Comparison of ENCODE assay signal across 1 cellular context in genomic region chr6:5314191-5314865, GRCh38.
TF ChIP-seq lines count a peak whose summit lies in the region.

No MANE protein-coding gene starts in this region.

TF ChIP-seq in GM12878, 131 proteins besides CTCF, POLR2A, EP300 and RAD21:
- no peak for TF ChIP-seq ZNF687 (IDR thresholded peaks at IDR 0.05)
- TF ChIP-seq E2F8 (IDR thresholded peaks at IDR 0.05; ENCODE audit: low read depth, partially characterized antibody), result no peak
- no peak for TF ChIP-seq LARP7 (IDR thresholded peaks at IDR 0.05)
- no peak for TF ChIP-seq RFX5 (IDR thresholded peaks at IDR 0.05; ENCODE audit: low read depth, low read length)
- TF ChIP-seq ZNF592 (IDR thresholded peaks at IDR 0.05), result no peak
- TF ChIP-seq ASH2L (IDR thresholded peaks at IDR 0.05; ENCODE audit: borderline replicate concordance, low read depth), result no peak
- no peak for TF ChIP-seq ETV6 (conservative IDR thresholded peaks at IDR 0.05 in 1 of 2, IDR thresholded peaks at IDR 0.05 in 1 of 2; ENCODE audit: borderline replicate concordance in 1 of 2, low read depth in 1 of 2)
- no peak for TF ChIP-seq SMAD5 (IDR thresholded peaks at IDR 0.05; ENCODE audit: low read depth)
- no peak for TF ChIP-seq TCF7 (IDR thresholded peaks at IDR 0.05; ENCODE audit: borderline replicate concordance)
- TF ChIP-seq ZSCAN29 (IDR thresholded peaks at IDR 0.05), result no peak
- TF ChIP-seq NBN (IDR thresholded peaks at IDR 0.05), result no peak
- TF ChIP-seq SUZ12 (IDR thresholded peaks at IDR 0.05; ENCODE audit: unreplicated experiment), result no peak
- TF ChIP-seq BCLAF1 (IDR thresholded peaks at IDR 0.05), result no peak
